Comparison of ENCODE assay signal across 8 cellular contexts in genomic region chr16:17578921-17579876, GRCh38.
DNase-seq lines count a peak whose midpoint lies in the region; ATAC-seq and TF ChIP-seq lines count a peak whose summit lies in the region.

No MANE protein-coding gene starts in this region.

- no peaks in the 10 kb centered on the region for H3F3A ChIP-seq in OCI-LY1 (ENCODE audit: insufficient read depth, low read length)

- H3K79me2 ChIP-seq in OCI-LY1 (ENCODE audit: insufficient read depth, low read length), result no peaks in the 10 kb centered on the region

- no peak overlapping the region for H3K4me3 ChIP-seq in OCI-LY1 (ENCODE audit: low read depth, low read length, poor library complexity, severe bottlenecking)
- H3K4me3 ChIP-seq in fibroblast of mammary gland (ENCODE audit: control insufficient read depth, low read depth, low read length), result no peak overlapping the region
- H3K4me3 ChIP-seq in thoracic aorta, result no peak overlapping the region

- no peak overlapping the region for H2AFZ ChIP-seq in OCI-LY1 (ENCODE audit: low read length)

- no peaks in the 10 kb centered on the region for H3K4me1 Mint-ChIP-seq in activated T-cell treated with anti-CD3 and anti-CD28 coated beads, Interleukin-2, amount 50 U/mL, for 24 hours (ENCODE audit: low read depth)
- H3K4me1 Mint-ChIP-seq in nephron progenitor cell, result peaks cover 8% of the 10 kb centered on the region

- H3K27me3 ChIP-seq in OCI-LY1 (ENCODE audit: insufficient read depth, low read length) (no peaks in the 10 kb centered on the region), thoracic aorta (replicated peaks; ENCODE audit: insufficient read depth) (no peaks in the 10 kb centered on the region)

- H3K9ac ChIP-seq in OCI-LY1 (ENCODE audit: low read length), result no peak overlapping the region

- no peak overlapping the region for H3K27ac ChIP-seq in OCI-LY1 (ENCODE audit: low read depth, low read length, poor library complexity, severe bottlenecking)
- H3K27ac ChIP-seq in thoracic aorta, result no peak overlapping the region

- no peak overlapping the region for H3K4me3 Mint-ChIP-seq in activated T-cell treated with anti-CD3 and anti-CD28 coated beads, Interleukin-2, amount 50 U/mL, for 24 hours
- no peak overlapping the region for H3K4me3 Mint-ChIP-seq in nephron progenitor cell

- no peaks in the 10 kb centered on the region for H3K36me3 Mint-ChIP-seq in activated T-cell treated with anti-CD3 and anti-CD28 coated beads, Interleukin-2, amount 50 U/mL, for 24 hours (ENCODE audit: low read depth)
- no peaks in the 10 kb centered on the region for H3K36me3 Mint-ChIP-seq in nephron progenitor cell (ENCODE audit: low read depth)

- H3K4me1 ChIP-seq in OCI-LY1 (ENCODE audit: insufficient read depth, low read length, severe bottlenecking) (no peaks in the 10 kb centered on the region), thoracic aorta (ENCODE audit: control insufficient read depth in 1 of 2, low read depth in 2 of 2) (no peaks in the 10 kb centered on the region)

- ATAC-seq in thoracic aorta (ENCODE audit: insufficient number of reproducible peaks, low FRiP score, low read depth) (no peak), HG02852 (IDR thresholded peaks at IDR 0.05; ENCODE audit: unreplicated experiment) (no peak)

- H3K36me3 ChIP-seq in OCI-LY1 (ENCODE audit: insufficient read depth, low read length) (no peaks in the 10 kb centered on the region), thoracic aorta (no peaks in the 10 kb centered on the region)

- no peaks in the 10 kb centered on the region for H3K9me2 ChIP-seq in OCI-LY1 (ENCODE audit: low read depth, low read length)

- H3K27me3 Mint-ChIP-seq in activated T-cell treated with anti-CD3 and anti-CD28 coated beads, Interleukin-2, amount 50 U/mL, for 24 hours, result peaks cover 6% of the 10 kb centered on the region
- peaks cover 4% of the 10 kb centered on the region for H3K27me3 Mint-ChIP-seq in nephron progenitor cell (ENCODE audit: low read depth, poor library complexity)

- TF ChIP-seq CTCF in OCI-LY1 (IDR thresholded peaks at IDR 0.05; ENCODE audit: low read length) (peak; percentile 86), fibroblast of mammary gland (conservative IDR thresholded peaks at IDR 0.05; ENCODE audit: control insufficient read depth, insufficient read depth, low read depth, low read length) (peak; percentile 97), nephron progenitor cell (IDR thresholded peaks at IDR 0.05) (peak; percentile 84), thoracic aorta (IDR thresholded peaks at IDR 0.05) (peak; percentile 76)

- DNase-seq in C1 segment of cervical spinal cord (lab: John Stamatoyannopoulos, UW), result peak in 9 of 14 donors; percentile 0 to 15 (median 8)
- DNase-seq in HCEC 1CT, result peak; percentile 50
- peak; percentile 47 for DNase-seq in activated T-cell treated with anti-CD3 and anti-CD28 coated beads, Interleukin-2, amount 50 U/mL, for 24 hours
- peak; percentile 85 for DNase-seq in fibroblast of mammary gland (ENCODE audit: low read depth)
- DNase-seq in nephron progenitor cell, result peak; percentile 74
- DNase-seq in thoracic aorta (ENCODE audit: low spot score), result peak; percentile 29

- H3K4me2 ChIP-seq in OCI-LY1 (ENCODE audit: low read length), result no peak overlapping the region

- H3K27ac Mint-ChIP-seq in activated T-cell treated with anti-CD3 and anti-CD28 coated beads, Interleukin-2, amount 50 U/mL, for 24 hours, result no peak overlapping the region
- H3K27ac Mint-ChIP-seq in nephron progenitor cell, result no peak overlapping the region

- no peaks in the 10 kb centered on the region for H4K20me1 ChIP-seq in OCI-LY1 (ENCODE audit: insufficient read depth, low read length)

- H3K9me3 ChIP-seq in OCI-LY1 (ENCODE audit: low read length) (0 out of 2 replicates have a peak, but pooled peaks cover 3% of the 10 kb centered on the region), thoracic aorta (peaks cover 3% of the 10 kb centered on the region)

- H3K9me3 Mint-ChIP-seq in activated T-cell treated with anti-CD3 and anti-CD28 coated beads, Interleukin-2, amount 50 U/mL, for 24 hours, result peaks cover 5% of the 10 kb centered on the region
- peaks cover 20% of the 10 kb centered on the region for H3K9me3 Mint-ChIP-seq in nephron progenitor cell

Comparison
In these comparisons a context has a peak if more than half of its experiments do, and no peak if none do; other contexts are left out.
1. DNase-seq: peak in every context shown above with its lines; median percentile 85 in fibroblast of mammary gland; 74 in nephron progenitor cell; 50 in HCEC 1CT; 47 in activated T-cell treated with anti-CD3 and anti-CD28 coated beads, Interleukin-2, amount 50 U/mL, for 24 hours; 29 in thoracic aorta; 8 in C1 segment of cervical spinal cord.